ENCODE assay signal across 16 cellular contexts in genomic region chr13:68715651-68716050, GRCh38.
"Had no signal": no experiment of that assay in that cellular context is flagged by ENCODE, and none has a peak within 500 bp of the region (broad histone marks: within the 10 kb centered on the region; RNA-seq: fewer than 3 reads in every experiment).

No MANE protein-coding gene starts in this region.

- H3K9me3 ChIP-seq: psoas muscle, spleen had no signal

- H3K4me1 ChIP-seq: psoas muscle, spleen had no signal

- H3K4me3 ChIP-seq: psoas muscle, spleen had no signal

- H3K27me3 ChIP-seq: spleen had no signal

- H3K36me3 ChIP-seq: spleen had no signal

- ATAC-seq: activated naive CD4-positive, alpha-beta T cell treated with anti-CD3 and anti-CD28 coated beads, Interleukin-2, amount 50 U/mL, for 72 hours; activated T-cell treated with anti-CD3 and anti-CD28 coated beads, Interleukin-2, amount 50 U/mL, for 4 hours; effector memory CD8-positive, alpha-beta T cell; esophagus mucosa; naive thymus-derived CD4-positive, alpha-beta T cell; psoas muscle; sciatic nerve had no signal

- DNase-seq: activated CD4-positive, alpha-beta T cell treated with anti-CD3 and anti-CD28 coated beads for 1 hour; activated CD4-positive, alpha-beta T cell treated with anti-CD3 and anti-CD28 coated beads, Interleukin-2, amount 50 U/mL, for 48 hours; activated effector memory CD4-positive, alpha-beta T cell treated with anti-CD3 and anti-CD28 coated beads, Interleukin-2, amount 50 U/mL, for 16 hours; activated T-cell treated with anti-CD3 and anti-CD28 coated beads, Interleukin-2, amount 50 U/mL, for 4 hours; amniotic stem cell; effector memory CD8-positive, alpha-beta T cell; hypothalamus; naive thymus-derived CD4-positive, alpha-beta T cell; occipital lobe; psoas muscle; spleen; stimulated activated CD4-positive, alpha-beta T cell treated with anti-CD3 and anti-CD28 coated beads, Interleukin-2, amount 100 ng/mL, for 24 hours; stimulated activated naive CD4-positive, alpha-beta T cell had no signal

- H3K27ac ChIP-seq: psoas muscle, spleen had no signal
